Comparison of ENCODE assay signal across 16 cellular contexts in genomic region chr1:15941899-15942660, GRCh38. TPM values are rescaled to one million over a fixed set of nuclear protein-coding genes. Genes with fewer than 3 reads are reported as not detected.
DNase-seq lines count a peak whose midpoint lies in the region; ATAC-seq and TF ChIP-seq lines count a peak whose summit lies in the region.
"Had no signal": no experiment of that assay in that cellular context is flagged by ENCODE, and none has a peak within 500 bp of the region (broad histone marks: within the 10 kb centered on the region; RNA-seq: fewer than 3 reads in every experiment).

No MANE protein-coding gene starts in this region.

- no peak for TF ChIP-seq POLR2A in erythroblast (IDR thresholded peaks at IDR 0.05; ENCODE audit: low read length)

- H3K36me3 Mint-ChIP-seq in activated CD4-positive, alpha-beta T cell treated with anti-CD3 and anti-CD28 coated beads, Interleukin-2, amount 10 ng/mL, durations not matched to agents 24 days and 14 days (ENCODE audit: low read depth), result peaks cover 50% of the 10 kb centered on the region
- H3K36me3 Mint-ChIP-seq in IgD-negative memory B cell, result peaks cover 3% of the 10 kb centered on the region

- no peaks in the 10 kb centered on the region for H3K9me3 Mint-ChIP-seq in activated CD4-positive, alpha-beta T cell treated with anti-CD3 and anti-CD28 coated beads, Interleukin-2, amount 10 ng/mL, durations not matched to agents 24 days and 14 days
- no peaks in the 10 kb centered on the region for H3K9me3 Mint-ChIP-seq in IgD-negative memory B cell
- H3K9me3 Mint-ChIP-seq: CD4-positive, alpha-beta T cell had no signal

- H3K9me3 ChIP-seq in skeletal muscle tissue (ENCODE audit: control insufficient read depth in 3 of 3, low read length in 3 of 3), result no peaks in the 10 kb centered on the region
- H3K9me3 ChIP-seq in BE2C, result no peaks in the 10 kb centered on the region
- H3K9me3 ChIP-seq: SJCRH30 had no signal

- DNase-seq in activated CD4-positive, alpha-beta T cell treated with anti-CD3 and anti-CD28 coated beads, Interleukin-2, amount 10 ng/mL, durations not matched to agents 24 days and 14 days, result no peak
- DNase-seq in activated CD4-positive, alpha-beta T cell treated with anti-CD3 and anti-CD28 coated beads, Interleukin-2, amount 50 U/mL, for 4 hours, result no peak
- DNase-seq in ecto neural progenitor cell (ENCODE audit: low spot score) (peak; percentile 40), erythroblast (lab: John Stamatoyannopoulos, UW) (no peak), BE2C (no peak)
- DNase-seq: activated CD4-positive, alpha-beta T cell treated with anti-CD3 and anti-CD28 coated beads, Interleukin-2, amount 50 U/mL, for 1 hour; activated naive CD4-positive, alpha-beta T cell treated with Interleukin-2 at 50 U/mL for 16 hours; CD4-positive, alpha-beta T cell; NCI-H1436 treated with DMSO at 0.1 percent for 48 hours; NCI-H446; SJCRH30 had no signal

- H3K4me1 ChIP-seq in skeletal muscle tissue (ENCODE audit: control insufficient read depth in 3 of 3, insufficient read depth in 3 of 3, low read length in 3 of 3) (peaks cover 7 to 24% (median 16%) of the 10 kb centered on the region in 3 donors), BE2C (no peaks in the 10 kb centered on the region)
- H3K4me1 ChIP-seq: SJCRH30 had no signal

- H3K27ac ChIP-seq in skeletal muscle tissue (ENCODE audit: low read depth, low read length), result peak overlapping the region; percentile 71
- H3K27ac ChIP-seq: epithelial cell of prostate, HL-60, SJCRH30 had no signal

- peak overlapping the region in 2 of 3 donors; percentile 4 to 33 for H3K9ac ChIP-seq in skeletal muscle tissue (ENCODE audit: low read depth in 1 of 3, low read length in 3 of 3)

- H3K4me3 ChIP-seq in skeletal muscle tissue (ENCODE audit: low read length in 3 of 3), result no peak overlapping the region
- H3K4me3 ChIP-seq in BE2C (ENCODE audit: low read depth, low read length), result no peak overlapping the region
- H3K4me3 ChIP-seq: SJCRH30 had no signal

- peaks cover 17% of the 10 kb centered on the region for H3K4me1 Mint-ChIP-seq in activated CD4-positive, alpha-beta T cell treated with anti-CD3 and anti-CD28 coated beads, Interleukin-2, amount 10 ng/mL, durations not matched to agents 24 days and 14 days
- H3K4me1 Mint-ChIP-seq in IgD-negative memory B cell, result peaks cover 2 to 4% (median 2%) of the 10 kb centered on the region in 3 donors

- H3K4me3 Mint-ChIP-seq in activated CD4-positive, alpha-beta T cell treated with anti-CD3 and anti-CD28 coated beads, Interleukin-2, amount 10 ng/mL, durations not matched to agents 24 days and 14 days, result no peak overlapping the region
- H3K4me3 Mint-ChIP-seq in IgD-negative memory B cell, result peak overlapping the region in 1 of 4 donors; percentile 7
- H3K4me3 Mint-ChIP-seq: CD4-positive, alpha-beta T cell had no signal

- no peak for TF ChIP-seq CTCF in BE2C (IDR thresholded peaks at IDR 0.05; ENCODE audit: low read depth, low read length)

- ATAC-seq in HG03460 (IDR thresholded peaks at IDR 0.05; ENCODE audit: unreplicated experiment), result no peak

- intact Hi-C loops in activated CD4-positive, alpha-beta T cell treated with anti-CD3 and anti-CD28 coated beads, Interleukin-2, amount 10 ng/mL, durations not matched to agents 24 days and 14 days (cut with micrococcal nuclease), result no loop called here

- H3K27me3 Mint-ChIP-seq in activated CD4-positive, alpha-beta T cell treated with anti-CD3 and anti-CD28 coated beads, Interleukin-2, amount 10 ng/mL, durations not matched to agents 24 days and 14 days, result no peaks in the 10 kb centered on the region
- no peaks in the 10 kb centered on the region for H3K27me3 Mint-ChIP-seq in IgD-negative memory B cell
- H3K27me3 Mint-ChIP-seq: CD4-positive, alpha-beta T cell had no signal

- no peaks in the 10 kb centered on the region for H3K27me3 ChIP-seq in skeletal muscle tissue (ENCODE audit: control insufficient read depth in 3 of 3, insufficient read depth in 3 of 3, low read length in 3 of 3)
- H3K27me3 ChIP-seq in BE2C, result no peaks in the 10 kb centered on the region
- H3K27me3 ChIP-seq: SJCRH30 had no signal

- H3K36me3 ChIP-seq in skeletal muscle tissue (ENCODE audit: control insufficient read depth in 3 of 3, insufficient read depth in 3 of 3, low read length in 3 of 3) (peaks cover 80 to 87% (median 83%) of the 10 kb centered on the region in 3 donors), BE2C (peaks cover 53% of the 10 kb centered on the region)

- H3K27ac Mint-ChIP-seq in activated CD4-positive, alpha-beta T cell treated with anti-CD3 and anti-CD28 coated beads, Interleukin-2, amount 10 ng/mL, durations not matched to agents 24 days and 14 days, result peak overlapping the region; percentile 53
- H3K27ac Mint-ChIP-seq in IgD-negative memory B cell, result peak overlapping the region in 2 of 3 donors; percentile 63 to 74
- H3K27ac Mint-ChIP-seq: CD4-positive, alpha-beta T cell had no signal

RNA-seq across cellular contexts. Expression of gene ZBTB17, which starts 33.8 kb away (rescaled TPM):
- 60.9 and 63.9 TPM in 2 replicates for total RNA-seq in activated CD4-positive, alpha-beta T cell treated with anti-CD3 and anti-CD28 coated beads, Interleukin-2, amount 10 ng/mL, durations not matched to agents 24 days and 14 days
- polyA plus RNA-seq in IgD-negative memory B cell, result 30.5 TPM
- 23.5 TPM for total RNA-seq in skeletal muscle tissue
- 73.4 TPM for polyA plus RNA-seq in BE2C (2012; ENCODE audit: insufficient read depth, insufficient read length, low read depth)
